ENCODE assay signal across 21 cellular contexts in the genomic region with DNA sequence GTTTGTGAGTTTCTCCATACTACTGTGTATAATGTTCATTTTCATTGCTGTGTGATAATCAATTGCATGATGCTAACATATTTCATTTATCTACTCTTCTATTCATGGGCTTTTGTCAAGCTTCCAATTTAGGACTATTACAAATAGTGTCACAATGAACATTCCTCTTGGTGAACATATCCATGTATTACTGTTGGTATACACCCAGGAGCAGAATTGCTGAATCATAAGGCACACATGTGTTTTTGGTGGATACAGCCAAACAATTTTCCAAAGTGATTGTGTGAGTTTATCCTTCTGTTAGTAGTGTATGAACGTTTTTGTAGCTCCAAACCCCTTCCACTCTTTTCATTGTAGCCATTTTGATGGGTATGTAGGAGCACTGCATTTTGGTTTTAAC.
"Had no signal": no experiment of that assay in that cellular context is flagged by ENCODE, and none has a peak within 500 bp of the region (broad histone marks: within the 10 kb centered on the region; RNA-seq: fewer than 3 reads in every experiment).

No MANE protein-coding gene starts in this region.

- H3K4me1 ChIP-seq: transverse colon had no signal

- H3K4me3 Mint-ChIP-seq: dendritic cell treated with granulocyte-macrophage colony-stimulating factor and Interleukin-4, amounts not matched to agents 40 ng/mL and 50 ng/mL, for 4 days; effector memory CD8-positive, alpha-beta T cell; naive B cell; stimulated activated naive B cell treated with anti-CD40 and anti-IgM and Interleukin-4, amounts not matched to agents 10 μg/mL and 1 μg/mL and 100 μg/mL, for 72 hours had no signal

- H3K36me3 Mint-ChIP-seq: naive B cell; stimulated activated naive B cell treated with anti-CD40 and anti-IgM and Interleukin-4, amounts not matched to agents 10 μg/mL and 1 μg/mL and 100 μg/mL, for 72 hours had no signal

- DNase-seq: effector memory CD8-positive, alpha-beta T cell; esophagus squamous epithelium; foreskin melanocyte; heart left ventricle; hippocampal formation; left colon; mesendoderm; naive B cell; psoas muscle; retina; stimulated activated CD4-positive, alpha-beta T cell treated with anti-CD3 and anti-CD28 coated beads, Interleukin-2, amount 100 ng/mL, for 24 hours; stimulated activated CD4-positive, alpha-beta T cell treated with anti-CD3 and anti-CD28 coated beads, Interleukin-4, amount 100 ng/mL, for 4 hours; stimulated activated naive B cell treated with anti-CD40 and anti-IgM and Interleukin-4, amounts not matched to agents 10 μg/mL and 1 μg/mL and 100 μg/mL, for 72 hours; stomach; substantia nigra; transverse colon had no signal

- H3K9me3 ChIP-seq: neutrophil had no signal

- H3K4me3 ChIP-seq: esophagus squamous epithelium, heart left ventricle, psoas muscle, skin epidermis, stomach, thoracic aorta, transverse colon had no signal

- H3K36me3 ChIP-seq: esophagus squamous epithelium, heart left ventricle, neutrophil, stomach, thoracic aorta, transverse colon had no signal

- H3K27ac Mint-ChIP-seq: dendritic cell treated with granulocyte-macrophage colony-stimulating factor and Interleukin-4, amounts not matched to agents 40 ng/mL and 50 ng/mL, for 4 days; effector memory CD8-positive, alpha-beta T cell; naive B cell; stimulated activated naive B cell treated with anti-CD40 and anti-IgM and Interleukin-4, amounts not matched to agents 10 μg/mL and 1 μg/mL and 100 μg/mL, for 72 hours had no signal

- H3K4me1 Mint-ChIP-seq: naive B cell; stimulated activated naive B cell treated with anti-CD40 and anti-IgM and Interleukin-4, amounts not matched to agents 10 μg/mL and 1 μg/mL and 100 μg/mL, for 72 hours had no signal

- H3K27me3 ChIP-seq: heart left ventricle, neutrophil, stomach, transverse colon had no signal

- ATAC-seq: effector memory CD8-positive, alpha-beta T cell; left colon; psoas muscle; sciatic nerve; stimulated activated naive B cell treated with anti-CD40 and anti-IgM and Interleukin-4, amounts not matched to agents 10 μg/mL and 1 μg/mL and 100 μg/mL, for 72 hours had no signal

- H3K27ac ChIP-seq: esophagus squamous epithelium, heart left ventricle, neutrophil, psoas muscle, skin epidermis, stomach, thoracic aorta, transverse colon had no signal
